In genomic region chr10:63236113-63236935, GRCh38 we compare ENCODE assay signal across 8 cellular contexts.
DNase-seq lines count a peak whose midpoint lies in the region; ATAC-seq, FAIRE-seq and TF ChIP-seq lines count a peak whose summit lies in the region.

No MANE protein-coding gene starts in this region.

- no peaks in the 10 kb centered on the region; the same call in 1 of the 2 replicates for H3K4me1 ChIP-seq in BE2C

- peaks cover 1% of the 10 kb centered on the region for H3K36me3 ChIP-seq in bronchial epithelial cell (ENCODE audit: control insufficient read depth, insufficient read depth, low read length)
- no peaks in the 10 kb centered on the region for H3K36me3 ChIP-seq in BE2C

- H3K9me3 ChIP-seq in BE2C, result no peaks in the 10 kb centered on the region

- no peak for FAIRE-seq in bronchial epithelial cell (lab: Jason Lieb, UNC)

- ATAC-seq in GM18499 (IDR thresholded peaks at IDR 0.05; ENCODE audit: insufficient read depth, unreplicated experiment), result peak; percentile 88
- peak; percentile 96 for ATAC-seq in HG02885 (IDR thresholded peaks at IDR 0.05; ENCODE audit: poor library complexity, unreplicated experiment)

- H3K4me3 ChIP-seq in bronchial epithelial cell (ENCODE audit: low read depth, low read length) (no peak overlapping the region), BE2C (ENCODE audit: low read depth, low read length) (no peak overlapping the region)

- DNase-seq in NOMO-1 treated with DMSO at 0.1 percent for 48 hours (lab: John Stamatoyannopoulos, UW; ENCODE audit: unreplicated experiment), result peak; percentile 88
- peak; percentile 93 for DNase-seq in bronchial epithelial cell (ENCODE audit: low read depth)
- peak; percentile 26 for DNase-seq in mucosa of gallbladder (ENCODE audit: low spot score)
- no peak for DNase-seq in BE2C
- DNase-seq in NCI-H69 (lab: John Stamatoyannopoulos, UW), result no peak

- peak overlapping the region; percentile 66 for H3K27ac ChIP-seq in 22Rv1

- H3K27me3 ChIP-seq in bronchial epithelial cell (ENCODE audit: control insufficient read depth, insufficient read depth, low read length), result no peaks in the 10 kb centered on the region
- H3K27me3 ChIP-seq in BE2C, result no peaks in the 10 kb centered on the region

- TF ChIP-seq CTCF in 22Rv1 (IDR thresholded peaks at IDR 0.05), result no peak
- TF ChIP-seq CTCF in bronchial epithelial cell (IDR thresholded peaks at IDR 0.05; ENCODE audit: insufficient read depth, low read length, severe bottlenecking), result no peak
- no peak for TF ChIP-seq CTCF in BE2C (IDR thresholded peaks at IDR 0.05; ENCODE audit: low read depth, low read length)

Comparison
In these comparisons a context has a peak if more than half of its experiments do, and no peak if none do; other contexts are left out.
1. DNase-seq: peak in NOMO-1 treated with DMSO at 0.1 percent for 48 hours (single experiment), bronchial epithelial cell (single experiment) and mucosa of gallbladder (single experiment); none in BE2C (single experiment) and NCI-H69 (single experiment).